Comparison of ENCODE assay signal across 1 cellular context in genomic region chr5:143888912-143889311, GRCh38.
TF ChIP-seq lines count a peak whose summit lies in the region.

No MANE protein-coding gene starts in this region.

TF ChIP-seq in GM23338, 12 proteins besides CTCF, POLR2A, EP300 and RAD21 (continued from another document):
- no peak for TF ChIP-seq ZNF462 (CRISPR knock-in tag; IDR thresholded peaks at IDR 0.05)
